In the genomic region with DNA sequence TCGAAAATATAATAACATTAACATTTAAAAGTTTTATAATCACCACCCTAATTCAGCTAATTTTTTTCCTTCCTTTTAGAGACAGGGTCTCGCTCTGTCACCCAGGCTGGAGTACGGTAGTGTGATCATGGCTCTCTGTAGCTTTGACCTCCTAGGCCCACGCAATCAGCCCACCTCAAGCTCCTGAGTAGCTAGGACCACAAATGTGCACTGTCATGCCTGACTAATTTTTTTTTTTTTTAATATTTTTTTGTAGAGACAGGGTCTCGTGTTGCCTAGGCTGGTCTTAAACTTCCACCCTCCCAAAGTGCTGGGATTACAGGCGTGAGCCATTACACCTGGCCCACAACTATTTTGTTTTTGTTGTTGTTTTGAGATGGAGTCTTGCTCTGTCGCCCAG, we compare ENCODE assay signal across 3 cellular contexts.
A peak's percentile ranks its signal among the peaks of the same experiment; 100 is the strongest.
TF ChIP-seq lines count a peak whose summit lies in the region.

No MANE protein-coding gene starts in this region.

TF ChIP-seq in IMR-90, 13 proteins besides CTCF, POLR2A, EP300 and RAD21:
- TF ChIP-seq SMC3 (IDR thresholded peaks at IDR 0.05; ENCODE audit: low read depth, low read length) (no peak), MXI1 (IDR thresholded peaks at IDR 0.05; ENCODE audit: borderline replicate concordance, low read depth, low read length) (no peak), NFE2L2 (IDR thresholded peaks at IDR 0.05; ENCODE audit: low read depth, low read length) (peak; percentile 48; the same call in 1 of the 2 replicates), MAFK (IDR thresholded peaks at IDR 0.05; ENCODE audit: low read depth, low read length) (no peak), FOS (IDR thresholded peaks at IDR 0.05; ENCODE audit: low read depth, low read length) (no peak), CHD1 (IDR thresholded peaks at IDR 0.05; ENCODE audit: low read depth, low read length) (no peak), RCOR1 (IDR thresholded peaks at IDR 0.05; ENCODE audit: insufficient replicate concordance, low read length) (no peak)
- TF ChIP-seq, protein P1, sequence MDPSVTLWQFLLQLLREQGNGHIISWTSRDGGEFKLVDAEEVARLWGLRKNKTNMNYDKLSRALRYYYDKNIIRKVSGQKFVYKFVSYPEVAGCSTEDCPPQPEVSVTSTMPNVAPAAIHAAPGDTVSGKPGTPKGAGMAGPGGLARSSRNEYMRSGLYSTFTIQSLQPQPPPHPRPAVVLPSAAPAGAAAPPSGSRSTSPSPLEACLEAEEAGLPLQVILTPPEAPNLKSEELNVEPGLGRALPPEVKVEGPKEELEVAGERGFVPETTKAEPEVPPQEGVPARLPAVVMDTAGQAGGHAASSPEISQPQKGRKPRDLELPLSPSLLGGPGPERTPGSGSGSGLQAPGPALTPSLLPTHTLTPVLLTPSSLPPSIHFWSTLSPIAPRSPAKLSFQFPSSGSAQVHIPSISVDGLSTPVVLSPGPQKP (IDR thresholded peaks at IDR 0.05; ENCODE audit: borderline replicate concordance, low read depth, low read length) = no peak
TF ChIP-seq in IMR-90: peak in this region for 1.

TF ChIP-seq in GM12878, 131 proteins besides CTCF, POLR2A, EP300 and RAD21:
- no peak for TF ChIP-seq TCF7 (IDR thresholded peaks at IDR 0.05; ENCODE audit: borderline replicate concordance)
- no peak for TF ChIP-seq HDGF (IDR thresholded peaks at IDR 0.05)
- no peak for TF ChIP-seq EZH2 (IDR thresholded peaks at IDR 0.05; ENCODE audit: borderline replicate concordance, control insufficient read depth, low read depth, low read length)

TF ChIP-seq in SK-N-SH, 30 proteins besides CTCF, POLR2A, EP300 and RAD21:
- no peak for TF ChIP-seq GATA2 (CRISPR knock-in tag; IDR thresholded peaks at IDR 0.05)
- TF ChIP-seq, protein P2, sequence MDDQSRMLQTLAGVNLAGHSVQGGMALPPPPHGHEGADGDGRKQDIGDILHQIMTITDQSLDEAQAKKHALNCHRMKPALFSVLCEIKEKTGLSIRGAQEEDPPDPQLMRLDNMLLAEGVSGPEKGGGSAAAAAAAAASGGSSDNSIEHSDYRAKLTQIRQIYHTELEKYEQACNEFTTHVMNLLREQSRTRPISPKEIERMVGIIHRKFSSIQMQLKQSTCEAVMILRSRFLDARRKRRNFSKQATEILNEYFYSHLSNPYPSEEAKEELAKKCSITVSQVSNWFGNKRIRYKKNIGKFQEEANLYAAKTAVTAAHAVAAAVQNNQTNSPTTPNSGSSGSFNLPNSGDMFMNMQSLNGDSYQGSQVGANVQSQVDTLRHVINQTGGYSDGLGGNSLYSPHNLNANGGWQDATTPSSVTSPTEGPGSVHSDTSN (IDR thresholded peaks at IDR 0.05) = no peak
- no peak for TF ChIP-seq NRF1 (IDR thresholded peaks at IDR 0.05; ENCODE audit: low read depth, low read length)
- TF ChIP-seq, protein P3, sequence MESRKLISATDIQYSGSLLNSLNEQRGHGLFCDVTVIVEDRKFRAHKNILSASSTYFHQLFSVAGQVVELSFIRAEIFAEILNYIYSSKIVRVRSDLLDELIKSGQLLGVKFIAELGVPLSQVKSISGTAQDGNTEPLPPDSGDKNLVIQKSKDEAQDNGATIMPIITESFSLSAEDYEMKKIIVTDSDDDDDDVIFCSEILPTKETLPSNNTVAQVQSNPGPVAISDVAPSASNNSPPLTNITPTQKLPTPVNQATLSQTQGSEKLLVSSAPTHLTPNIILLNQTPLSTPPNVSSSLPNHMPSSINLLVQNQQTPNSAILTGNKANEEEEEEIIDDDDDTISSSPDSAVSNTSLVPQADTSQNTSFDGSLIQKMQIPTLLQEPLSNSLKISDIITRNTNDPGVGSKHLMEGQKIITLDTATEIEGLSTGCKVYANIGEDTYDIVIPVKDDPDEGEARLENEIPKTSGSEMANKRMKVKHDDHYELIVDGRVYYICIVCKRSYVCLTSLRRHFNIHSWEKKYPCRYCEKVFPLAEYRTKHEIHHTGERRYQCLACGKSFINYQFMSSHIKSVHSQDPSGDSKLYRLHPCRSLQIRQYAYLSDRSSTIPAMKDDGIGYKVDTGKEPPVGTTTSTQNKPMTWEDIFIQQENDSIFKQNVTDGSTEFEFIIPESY (IDR thresholded peaks at IDR 0.05; ENCODE audit: borderline replicate concordance, low read depth) = no peak
- TF ChIP-seq FOXJ3 (CRISPR knock-in tag; IDR thresholded peaks at IDR 0.05) = no peak
- no peak for TF ChIP-seq FOXM1 (IDR thresholded peaks at IDR 0.05; ENCODE audit: low read depth)
- TF ChIP-seq MEF2A (IDR thresholded peaks at IDR 0.05; ENCODE audit: borderline replicate concordance, low read depth) = no peak
- no peak for TF ChIP-seq RFX5 (IDR thresholded peaks at IDR 0.05; ENCODE audit: low read length)
- TF ChIP-seq JUND (IDR thresholded peaks at IDR 0.05) = no peak
